ENCODE assay signal across 19 cellular contexts in genomic region chr2:28401-28975, GRCh38. TPM values are rescaled to one million over a fixed set of nuclear protein-coding genes. Genes with fewer than 3 reads are reported as not detected.
A peak's percentile ranks its signal among the peaks of the same experiment; 100 is the strongest.
DNase-seq lines count a peak whose midpoint lies in the region; ATAC-seq and TF ChIP-seq lines count a peak whose summit lies in the region.
"Had no signal": no experiment of that assay in that cellular context is flagged by ENCODE, and none has a peak within 500 bp of the region (broad histone marks: within the 10 kb centered on the region; RNA-seq: fewer than 3 reads in every experiment).

No MANE protein-coding gene starts in this region.

- H3K4me2 ChIP-seq in DND-41 (ENCODE audit: insufficient read depth, low read length) = no peak overlapping the region
- H3K4me2 ChIP-seq in mesenchymal stem cell (ENCODE audit: low read length, poor library complexity, severe bottlenecking) = no peak overlapping the region
- H3K4me2 ChIP-seq: A549 had no signal

- H2BK12ac ChIP-seq in mesenchymal stem cell (ENCODE audit: low read length in 2 of 2) = no peak overlapping the region

- CTCF ChIA-PET in activated CD8-positive, alpha-beta T cell treated with anti-CD3 and anti-CD28 coated beads, Interleukin-2, amount 10 ng/mL, durations not matched to agents 7 days and 5 days (lab: Charles Lee) = interaction anchor here (0.7 to 3.0 kb wide), 3 partner anchors 10 to 114 kb away, joined by 3 to 23 read pairs (median 5); no protein-coding TSS in a partner anchor
- CTCF ChIA-PET in activated CD8-positive, alpha-beta T cell treated with anti-CD3 and anti-CD28 coated beads for 36 hours (lab: Charles Lee) = interaction anchor here (1.0 to 1.5 kb wide), 2 partner anchors 9 to 17 kb away, joined by 4 to 5 read pairs; no protein-coding TSS in a partner anchor
- CTCF ChIA-PET in CD8-positive, alpha-beta memory T cell (lab: Charles Lee) = no interaction called here

- H3K36me3 ChIP-seq in DND-41 (ENCODE audit: insufficient read depth, low read length) (no peaks in the 10 kb centered on the region), mesenchymal stem cell (ENCODE audit: control insufficient read depth in 1 of 2, insufficient read depth in 2 of 2, low read depth in 1 of 2, low read length in 2 of 2) (no peaks in the 10 kb centered on the region)
- H3K36me3 ChIP-seq in CD8-positive, alpha-beta memory T cell (ENCODE audit: insufficient read depth, low read length) = no peaks in the 10 kb centered on the region
- H3K36me3 ChIP-seq: HAP-1 had no signal

- H3K27ac Mint-ChIP-seq in activated CD8-positive, alpha-beta T cell treated with anti-CD3 and anti-CD28 coated beads, Interleukin-2, amount 10 ng/mL, durations not matched to agents 7 days and 5 days = peak overlapping the region; percentile 78
- no peak overlapping the region for H3K27ac Mint-ChIP-seq in activated CD8-positive, alpha-beta T cell treated with anti-CD3 and anti-CD28 coated beads for 36 hours
- H3K27ac Mint-ChIP-seq in T-helper 1 cell treated with Interleukin-12 subunit alpha and Interleukin-12 subunit beta and Interleukin-4 antibody, amounts not matched to agents 30 μg/mL and 1 μg/mL, for 36 hours = peak overlapping the region; percentile 85
- H3K27ac Mint-ChIP-seq in natural killer cell = peak overlapping the region; percentile 45 to 77
- H3K27ac Mint-ChIP-seq in CD8-positive, alpha-beta memory T cell = peak overlapping the region in 4 of 8 donors; percentile 1 to 61 (median 21)
- H3K27ac Mint-ChIP-seq: IgD-negative memory B cell had no signal

- TF ChIP-seq CTCF in activated CD8-positive, alpha-beta T cell treated with anti-CD3 and anti-CD28 coated beads for 36 hours (IDR thresholded peaks at IDR 0.05) = no peak
- no peak for TF ChIP-seq CTCF in DND-41 (IDR thresholded peaks at IDR 0.05; ENCODE audit: borderline replicate concordance, extremely low read depth, low read length, poor library complexity, severe bottlenecking)
- no peak for TF ChIP-seq CTCF in natural killer cell (IDR thresholded peaks at IDR 0.05)

- no peaks in the 10 kb centered on the region for H3K79me1 ChIP-seq in mesenchymal stem cell (replicated peaks; ENCODE audit: low read length, poor library complexity, severe bottlenecking)

- H3K9me3 ChIP-seq in DND-41 (ENCODE audit: insufficient read depth, low read length, severe bottlenecking) = peaks cover 3% of the 10 kb centered on the region
- no peaks in the 10 kb centered on the region for H3K9me3 ChIP-seq in CD8-positive, alpha-beta memory T cell (ENCODE audit: low read length)
- H3K9me3 ChIP-seq in mesenchymal stem cell (ENCODE audit: control insufficient read depth, low read length) = no peaks in the 10 kb centered on the region
- H3K9me3 ChIP-seq: A549, Caco-2, HAP-1 had no signal

- H3K4me1 ChIP-seq in DND-41 (ENCODE audit: insufficient read depth, low read length) (peaks cover 38% of the 10 kb centered on the region), mesenchymal stem cell (ENCODE audit: control insufficient read depth, insufficient read depth, low read depth, low read length) (no peaks in the 10 kb centered on the region)
- H3K4me1 ChIP-seq in CD8-positive, alpha-beta memory T cell (ENCODE audit: insufficient read depth, low read length) = peaks cover 31% of the 10 kb centered on the region
- H3K4me1 ChIP-seq: A549, Caco-2, HAP-1 had no signal

- 39% methylated on average over 2 of the region's 5 CpGs for WGBS in mesenchymal stem cell

- H3K4ac ChIP-seq in mesenchymal stem cell (ENCODE audit: low read depth in 1 of 2, low read length in 2 of 2) = no peak overlapping the region

- no peak overlapping the region for H3K14ac ChIP-seq in mesenchymal stem cell (ENCODE audit: low read length in 2 of 2)

- H4K20me1 ChIP-seq in DND-41 (ENCODE audit: insufficient read depth, low read length) = no peaks in the 10 kb centered on the region

- no peak overlapping the region for H2BK5ac ChIP-seq in mesenchymal stem cell (ENCODE audit: low read depth, low read length, poor library complexity, severe bottlenecking)

- H3K4me3 ChIP-seq in DND-41 (ENCODE audit: low read depth in 1 of 2, low read length in 2 of 2) (no peak overlapping the region), mesenchymal stem cell (ENCODE audit: insufficient read depth in 1 of 2, low read depth in 1 of 2, low read length in 2 of 2) (no peak overlapping the region)
- no peak overlapping the region for H3K4me3 ChIP-seq in CD8-positive, alpha-beta memory T cell (ENCODE audit: low read length)
- H3K4me3 ChIP-seq: A549, HAP-1 had no signal

- H3K4me3 Mint-ChIP-seq in activated CD8-positive, alpha-beta T cell treated with anti-CD3 and anti-CD28 coated beads, Interleukin-2, amount 10 ng/mL, durations not matched to agents 7 days and 5 days = no peak overlapping the region
- H3K4me3 Mint-ChIP-seq in activated CD8-positive, alpha-beta T cell treated with anti-CD3 and anti-CD28 coated beads for 36 hours = no peak overlapping the region
- H3K4me3 Mint-ChIP-seq in T-helper 1 cell treated with Interleukin-12 subunit alpha and Interleukin-12 subunit beta and Interleukin-4 antibody, amounts not matched to agents 30 μg/mL and 1 μg/mL, for 36 hours = peak overlapping the region; percentile 14
- peak overlapping the region; percentile 10 for H3K4me3 Mint-ChIP-seq in natural killer cell
- no peak overlapping the region for H3K4me3 Mint-ChIP-seq in CD8-positive, alpha-beta memory T cell
- H3K4me3 Mint-ChIP-seq: IgD-negative memory B cell had no signal

- POLR2A ChIA-PET in activated CD8-positive, alpha-beta T cell treated with anti-CD3 and anti-CD28 coated beads, Interleukin-2, amount 10 ng/mL, durations not matched to agents 7 days and 5 days (lab: Charles Lee) = no interaction called here
- POLR2A ChIA-PET in activated CD8-positive, alpha-beta T cell treated with anti-CD3 and anti-CD28 coated beads for 36 hours (lab: Charles Lee) = no interaction called here
- POLR2A ChIA-PET in CD8-positive, alpha-beta memory T cell (lab: Charles Lee) = no interaction called here

- H2AFZ ChIP-seq in DND-41 (ENCODE audit: low read depth, low read length) = no peak overlapping the region
- H2AFZ ChIP-seq in mesenchymal stem cell (ENCODE audit: low read depth, low read length) = no peak overlapping the region

- H3K36me3 Mint-ChIP-seq in activated CD8-positive, alpha-beta T cell treated with anti-CD3 and anti-CD28 coated beads, Interleukin-2, amount 10 ng/mL, durations not matched to agents 7 days and 5 days (ENCODE audit: low read depth) = peaks cover 8% of the 10 kb centered on the region
- H3K36me3 Mint-ChIP-seq in activated CD8-positive, alpha-beta T cell treated with anti-CD3 and anti-CD28 coated beads for 36 hours (ENCODE audit: low read depth) = no peaks in the 10 kb centered on the region
- H3K36me3 Mint-ChIP-seq in T-helper 1 cell treated with Interleukin-12 subunit alpha and Interleukin-12 subunit beta and Interleukin-4 antibody, amounts not matched to agents 30 μg/mL and 1 μg/mL, for 36 hours (ENCODE audit: low read depth) = peaks cover 29% of the 10 kb centered on the region
- no peaks in the 10 kb centered on the region for H3K36me3 Mint-ChIP-seq in natural killer cell
- H3K36me3 Mint-ChIP-seq in CD8-positive, alpha-beta memory T cell = no peaks in the 10 kb centered on the region
- H3K36me3 Mint-ChIP-seq: IgD-negative memory B cell had no signal

- no peak overlapping the region for H2BK120ac ChIP-seq in mesenchymal stem cell (ENCODE audit: low read depth, low read length)

- no peak overlapping the region for H3K18ac ChIP-seq in mesenchymal stem cell (ENCODE audit: low read depth in 1 of 2, low read length in 2 of 2)

- no peaks in the 10 kb centered on the region for H3K27me3 Mint-ChIP-seq in activated CD8-positive, alpha-beta T cell treated with anti-CD3 and anti-CD28 coated beads, Interleukin-2, amount 10 ng/mL, durations not matched to agents 7 days and 5 days (ENCODE audit: low read depth)
- H3K27me3 Mint-ChIP-seq in activated CD8-positive, alpha-beta T cell treated with anti-CD3 and anti-CD28 coated beads for 36 hours = no peaks in the 10 kb centered on the region
- no peaks in the 10 kb centered on the region for H3K27me3 Mint-ChIP-seq in T-helper 1 cell treated with Interleukin-12 subunit alpha and Interleukin-12 subunit beta and Interleukin-4 antibody, amounts not matched to agents 30 μg/mL and 1 μg/mL, for 36 hours (ENCODE audit: low read depth)
- H3K27me3 Mint-ChIP-seq in natural killer cell (ENCODE audit: low read depth in 2 of 2) = no peaks in the 10 kb centered on the region
- H3K27me3 Mint-ChIP-seq in CD8-positive, alpha-beta memory T cell = peaks cover 0 to 2% of the 10 kb centered on the region in 2 donors

- DNase-seq in activated CD8-positive, alpha-beta T cell treated with anti-CD3 and anti-CD28 coated beads, Interleukin-2, amount 10 ng/mL, durations not matched to agents 7 days and 5 days = no peak
- no peak for DNase-seq in activated CD8-positive, alpha-beta T cell treated with anti-CD3 and anti-CD28 coated beads for 36 hours
- DNase-seq in DND-41 = no peak
- DNase-seq in natural killer cell = no peak
- no peak for DNase-seq in stimulated activated CD4-positive, alpha-beta T cell treated with anti-CD3 and anti-CD28 coated beads, Interleukin-4, amount 100 ng/mL, for 1 hour
- DNase-seq in CD8-positive, alpha-beta memory T cell = no peak
- DNase-seq in mesenchymal stem cell = no peak
- DNase-seq: Caco-2, NCI-H1417 treated with DMSO at 0.1 percent for 48 hours, NCI-H2029, NCI-H2171 treated with DMSO at 0.1 percent for 48 hours, NCI-H774, RPMI8226 had no signal

- H3K4me1 Mint-ChIP-seq in activated CD8-positive, alpha-beta T cell treated with anti-CD3 and anti-CD28 coated beads, Interleukin-2, amount 10 ng/mL, durations not matched to agents 7 days and 5 days (ENCODE audit: low read depth) = peaks cover 57% of the 10 kb centered on the region
- H3K4me1 Mint-ChIP-seq in activated CD8-positive, alpha-beta T cell treated with anti-CD3 and anti-CD28 coated beads for 36 hours (ENCODE audit: low read depth) = peaks cover 27% of the 10 kb centered on the region
- H3K4me1 Mint-ChIP-seq in T-helper 1 cell treated with Interleukin-12 subunit alpha and Interleukin-12 subunit beta and Interleukin-4 antibody, amounts not matched to agents 30 μg/mL and 1 μg/mL, for 36 hours (ENCODE audit: low read depth) = peaks cover 68% of the 10 kb centered on the region
- H3K4me1 Mint-ChIP-seq in natural killer cell = peaks cover 39 to 42% of the 10 kb centered on the region in 2 donors
- peaks cover 32 to 50% (median 47%) of the 10 kb centered on the region in 3 donors for H3K4me1 Mint-ChIP-seq in CD8-positive, alpha-beta memory T cell

- H3K79me2 ChIP-seq in DND-41 (ENCODE audit: insufficient read depth, low read length) = no peaks in the 10 kb centered on the region

- no peak overlapping the region for H3K23ac ChIP-seq in mesenchymal stem cell (ENCODE audit: low read length in 2 of 2)

- no peak overlapping the region for H4K8ac ChIP-seq in mesenchymal stem cell (ENCODE audit: low read length)

- no peak overlapping the region for H2BK15ac ChIP-seq in mesenchymal stem cell (ENCODE audit: low read depth, poor library complexity, severe bottlenecking)

- H2AK5ac ChIP-seq in mesenchymal stem cell (ENCODE audit: low read length, severe bottlenecking) = no peak overlapping the region

- H3K27ac ChIP-seq in DND-41 (ENCODE audit: low read length) (peak overlapping the region; percentile 25; the same call in 1 of the 2 replicates), mesenchymal stem cell (ENCODE audit: low read length, poor library complexity, severe bottlenecking) (no peak overlapping the region)
- H3K27ac ChIP-seq in CD8-positive, alpha-beta memory T cell (ENCODE audit: low read depth, low read length) = no peak overlapping the region
- H3K27ac ChIP-seq: A549, C4-2B, HL-60 had no signal

- no peaks in the 10 kb centered on the region for H3K9me3 Mint-ChIP-seq in activated CD8-positive, alpha-beta T cell treated with anti-CD3 and anti-CD28 coated beads, Interleukin-2, amount 10 ng/mL, durations not matched to agents 7 days and 5 days (ENCODE audit: insufficient read depth)
- no peaks in the 10 kb centered on the region for H3K9me3 Mint-ChIP-seq in activated CD8-positive, alpha-beta T cell treated with anti-CD3 and anti-CD28 coated beads for 36 hours
- H3K9me3 Mint-ChIP-seq in T-helper 1 cell treated with Interleukin-12 subunit alpha and Interleukin-12 subunit beta and Interleukin-4 antibody, amounts not matched to agents 30 μg/mL and 1 μg/mL, for 36 hours = peaks cover 5% of the 10 kb centered on the region
- no peaks in the 10 kb centered on the region for H3K9me3 Mint-ChIP-seq in natural killer cell
- no peaks in the 10 kb centered on the region for H3K9me3 Mint-ChIP-seq in CD8-positive, alpha-beta memory T cell
- H3K9me3 Mint-ChIP-seq: IgD-negative memory B cell had no signal

- H3K9ac ChIP-seq in DND-41 (ENCODE audit: low read depth, low read length) (no peak overlapping the region), mesenchymal stem cell (ENCODE audit: low read length) (no peak overlapping the region)

- no peaks in the 10 kb centered on the region for H3K27me3 ChIP-seq in DND-41 (ENCODE audit: insufficient read depth, low read length, poor library complexity)
- H3K27me3 ChIP-seq in CD8-positive, alpha-beta memory T cell (ENCODE audit: insufficient read depth, low read length, poor library complexity, severe bottlenecking) = no peaks in the 10 kb centered on the region
- H3K27me3 ChIP-seq in mesenchymal stem cell (ENCODE audit: control insufficient read depth in 1 of 2, insufficient read depth in 1 of 2, low read length in 2 of 2) = no peaks in the 10 kb centered on the region

- ATAC-seq in activated CD8-positive, alpha-beta T cell treated with anti-CD3 and anti-CD28 coated beads, Interleukin-2, amount 10 ng/mL, durations not matched to agents 7 days and 5 days = no peak
- no peak for ATAC-seq in activated CD8-positive, alpha-beta T cell treated with anti-CD3 and anti-CD28 coated beads for 36 hours
- peak; percentile 48; the same call in 2 of the 3 replicates for ATAC-seq in DND-41 (ENCODE audit: insufficient read depth, low read depth)
- peak in 1 of 3 donors; percentile 38 for ATAC-seq in natural killer cell
- ATAC-seq: A549 had no signal

- H4K91ac ChIP-seq in mesenchymal stem cell (ENCODE audit: low read length) = no peak overlapping the region

- intact Hi-C loops in activated CD8-positive, alpha-beta T cell treated with anti-CD3 and anti-CD28 coated beads for 36 hours (cut with micrococcal nuclease) = no loop called here
- intact Hi-C loops in natural killer cell (cut with micrococcal nuclease) = no loop called here

RNA-seq across cellular contexts. Expression of gene FAM110C, which starts 17.8 kb away (rescaled TPM):
- total RNA-seq in activated CD8-positive, alpha-beta T cell treated with anti-CD3 and anti-CD28 coated beads, Interleukin-2, amount 10 ng/mL, durations not matched to agents 7 days and 5 days = under 1 TPM; 0.08 to 0.16 TPM
- under 1 TPM; 0.79 to 0.96 TPM for total RNA-seq in activated CD8-positive, alpha-beta T cell treated with anti-CD3 and anti-CD28 coated beads for 36 hours
- total RNA-seq in natural killer cell = 1 to 10 TPM; 1.3 to 8.5 (median 3.6) TPM
- under 1 TPM; 0.44 to 0.48 TPM for total RNA-seq in CD8-positive, alpha-beta memory T cell
- polyA plus RNA-seq in CD8-positive, alpha-beta memory T cell = 0.15 TPM
- polyA plus RNA-seq in mesenchymal stem cell (2013, experiment 1 of 2) = not detected
- polyA plus RNA-seq in mesenchymal stem cell (2013, experiment 2 of 2) = not detected
- polyA plus RNA-seq: IgD-negative memory B cell had no signal

Comparison
In these comparisons a context has a peak if more than half of its experiments do, and no peak if none do; other contexts are left out.
1. H3K4me3 Mint-ChIP-seq: peak in T-helper 1 cell treated with Interleukin-12 subunit alpha and Interleukin-12 subunit beta and Interleukin-4 antibody, amounts not matched to agents 30 μg/mL and 1 μg/mL, for 36 hours (single experiment) and natural killer cell (single experiment); none in activated CD8-positive, alpha-beta T cell treated with anti-CD3 and anti-CD28 coated beads, Interleukin-2, amount 10 ng/mL, durations not matched to agents 7 days and 5 days (single experiment), activated CD8-positive, alpha-beta T cell treated with anti-CD3 and anti-CD28 coated beads for 36 hours (single experiment) and CD8-positive, alpha-beta memory T cell (0 of 7).